2 cellular contexts compared by ENCODE assay signal in the genomic region with DNA sequence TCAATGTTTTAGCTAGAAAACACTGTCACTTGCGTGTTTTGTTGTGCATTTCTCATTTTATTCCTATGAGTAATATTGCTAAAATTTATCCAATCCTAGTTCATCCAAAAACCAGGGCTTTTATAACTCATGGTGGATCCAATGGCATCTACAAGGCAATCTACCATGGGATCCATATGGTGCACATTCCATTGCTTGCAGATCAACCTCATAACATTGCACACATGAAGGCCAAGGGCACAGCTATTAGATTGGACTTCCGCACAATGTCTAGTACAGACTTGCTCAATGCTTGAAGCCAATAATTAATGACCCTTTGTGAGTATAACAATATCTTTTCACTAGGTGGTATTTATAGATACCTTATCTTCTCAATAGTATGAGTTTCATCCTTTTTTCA.
TF ChIP-seq lines count a peak whose summit lies in the region.

No MANE protein-coding gene starts in this region.

TF ChIP-seq in HepG2, 621 proteins besides CTCF, POLR2A, EP300 and RAD21:
- TF ChIP-seq ZUFSP (CRISPR knock-in tag; IDR thresholded peaks at IDR 0.05; ENCODE audit: borderline replicate concordance) (no peak), SIN3A (IDR thresholded peaks at IDR 0.05; ENCODE audit: borderline replicate concordance, low read depth, low read length) (no peak), ZNF614 (CRISPR knock-in tag; IDR thresholded peaks at IDR 0.05; ENCODE audit: borderline replicate concordance) (no peak), PATZ1 (CRISPR knock-in tag; IDR thresholded peaks at IDR 0.05) (no peak), NRL (CRISPR knock-in tag; IDR thresholded peaks at IDR 0.05; ENCODE audit: borderline replicate concordance) (no peak)
TF ChIP-seq in HepG2: peak in this region for 0.

TF ChIP-seq in endothelial cell of umbilical vein, 7 proteins besides CTCF, POLR2A, EP300 and RAD21:
- no peak for TF ChIP-seq JUN (IDR thresholded peaks at IDR 0.05; ENCODE audit: borderline replicate concordance, insufficient read depth, insufficient read length, low read depth)
- TF ChIP-seq GATA2 (IDR thresholded peaks at IDR 0.05; ENCODE audit: insufficient read depth, insufficient read length, low read depth, low read length): no peak
- TF ChIP-seq MYC (IDR thresholded peaks at IDR 0.05; ENCODE audit: low read depth, low read length): no peak
- TF ChIP-seq POLR2AphosphoS5 (IDR thresholded peaks at IDR 0.05; ENCODE audit: insufficient read depth, low read depth, low read length): no peak
- no peak for TF ChIP-seq FOS (IDR thresholded peaks at IDR 0.05; ENCODE audit: borderline replicate concordance, insufficient read depth, low read length)
- TF ChIP-seq, protein P1, sequence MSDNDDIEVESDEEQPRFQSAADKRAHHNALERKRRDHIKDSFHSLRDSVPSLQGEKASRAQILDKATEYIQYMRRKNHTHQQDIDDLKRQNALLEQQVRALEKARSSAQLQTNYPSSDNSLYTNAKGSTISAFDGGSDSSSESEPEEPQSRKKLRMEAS (IDR thresholded peaks at IDR 0.05; ENCODE audit: insufficient read depth, insufficient read length): no peak
- TF ChIP-seq EZH2 (IDR thresholded peaks at IDR 0.05; ENCODE audit: borderline replicate concordance, low read depth, low read length, severe bottlenecking): no peak
